8 cellular contexts compared by ENCODE assay signal in genomic region chr17:1399366-1399678, GRCh38. TPM values are rescaled to one million over a fixed set of nuclear protein-coding genes. Genes with fewer than 3 reads are reported as not detected.
DNase-seq lines count a peak whose midpoint lies in the region; ATAC-seq lines count a peak whose summit lies in the region.

No MANE protein-coding gene starts in this region.

- ATAC-seq in GM21390 (IDR thresholded peaks at IDR 0.05; ENCODE audit: unreplicated experiment) = no peak

- under 1% methylated on average over 21 of the region's 21 CpGs for WGBS in HUES64

- H3K36me3 ChIP-seq in HUES64 (ENCODE audit: insufficient read depth, low read length) = peaks cover 7% of the 10 kb centered on the region; the same call in 1 of the 2 replicates
- H3K36me3 ChIP-seq in iPS-18a (ENCODE audit: control insufficient read depth, low read depth, low read length) = no peaks in the 10 kb centered on the region

- H3K9ac ChIP-seq in HUES64 (ENCODE audit: low read depth, low read length) (peak overlapping the region; percentile 99), iPS-18a (ENCODE audit: low read length) (peak overlapping the region; percentile 87)

- H3K9me3 ChIP-seq in HUES64 (ENCODE audit: insufficient read depth, low read depth, low read length) (no peaks in the 10 kb centered on the region), iPS-18a (ENCODE audit: control insufficient read depth, low read depth, low read length) (no peaks in the 10 kb centered on the region)

- H3K27ac ChIP-seq in HUES64 (ENCODE audit: low read depth, low read length) (peak overlapping the region; percentile 98), angular gyrus (ENCODE audit: low read depth, low read length) (peak overlapping the region; percentile 95), iPS-18a (ENCODE audit: low read length) (peak overlapping the region; percentile 99)

- H3K4me1 ChIP-seq in HUES64 (ENCODE audit: insufficient read depth, low read length) (peaks cover 16% of the 10 kb centered on the region), iPS-18a (ENCODE audit: control insufficient read depth, low read depth, low read length) (peaks cover 12% of the 10 kb centered on the region)

- H3K4me3 ChIP-seq in HUES64 (ENCODE audit: low read length) (peak overlapping the region; percentile 81), iPS-18a (ENCODE audit: low read length) (peak overlapping the region; percentile 83)

- peak; percentile 41 for DNase-seq in activated CD4-positive, alpha-beta T cell treated with anti-CD3 and anti-CD28 coated beads for 1 hour
- no peak for DNase-seq in activated CD4-positive, alpha-beta T cell treated with anti-CD3 and anti-CD28 coated beads for 48 hours
- DNase-seq in stimulated activated CD4-positive, alpha-beta T cell treated with anti-CD3 and anti-CD28 coated beads, Interleukin-4, amount 100 ng/mL, for 24 hours = peak; percentile 63
- no peak for DNase-seq in NCI-H187 treated with DMSO at 0.1 percent for 48 hours (lab: John Stamatoyannopoulos, UW)

- H3K27me3 ChIP-seq in HUES64 (ENCODE audit: insufficient read depth, low read length) (no peaks in the 10 kb centered on the region), iPS-18a (ENCODE audit: control insufficient read depth, insufficient read depth, low read length) (no peaks in the 10 kb centered on the region)

RNA-seq across cellular contexts. Expression of gene YWHAE, which starts 0.7 kb away (rescaled TPM):
- polyA plus RNA-seq in HUES64 (2013, experiment 1 of 2) = 898 TPM
- 937 TPM for polyA plus RNA-seq in HUES64 (2013, experiment 2 of 2)

RNA-seq across cellular contexts. Expression of gene CRK, which starts 56.7 kb away (rescaled TPM):
- 41.3 TPM for polyA plus RNA-seq in HUES64 (2013, experiment 1 of 2)
- 38.9 TPM for polyA plus RNA-seq in HUES64 (2013, experiment 2 of 2)

Comparison
In these comparisons a context has a peak if more than half of its experiments do, and no peak if none do; other contexts are left out.
1. DNase-seq: peak in activated CD4-positive, alpha-beta T cell treated with anti-CD3 and anti-CD28 coated beads for 1 hour (single experiment) and stimulated activated CD4-positive, alpha-beta T cell treated with anti-CD3 and anti-CD28 coated beads, Interleukin-4, amount 100 ng/mL, for 24 hours (single experiment); none in activated CD4-positive, alpha-beta T cell treated with anti-CD3 and anti-CD28 coated beads for 48 hours (single experiment) and NCI-H187 treated with DMSO at 0.1 percent for 48 hours (single experiment).
2. Peak in every context shown above with its lines, with median percentiles within 50 percentile points of each other: H3K27ac ChIP-seq.